In genomic region chr6:142913511-142914047, GRCh38 we compare ENCODE assay signal across 10 cellular contexts. TPM values are rescaled to one million over a fixed set of nuclear protein-coding genes. Genes with fewer than 3 reads are reported as not detected.
DNase-seq lines count a peak whose midpoint lies in the region; ATAC-seq lines count a peak whose summit lies in the region.
"Had no signal": no experiment of that assay in that cellular context is flagged by ENCODE, and none has a peak within 500 bp of the region (broad histone marks: within the 10 kb centered on the region; RNA-seq: fewer than 3 reads in every experiment).

No MANE protein-coding gene starts in this region.

- H3K27ac ChIP-seq in CD4-positive, CD25-positive, alpha-beta regulatory T cell (ENCODE audit: insufficient read depth, low read length, poor library complexity, severe bottlenecking): peak overlapping the region; percentile 92
- H3K27ac ChIP-seq: C4-2B, neutrophil had no signal

- peaks cover 12% of the 10 kb centered on the region for H3K36me3 Mint-ChIP-seq in CD4-positive, CD25-positive, alpha-beta regulatory T cell
- H3K36me3 Mint-ChIP-seq in IgD-negative memory B cell: peaks cover 8% of the 10 kb centered on the region

- peak; percentile 92 to 93 for ATAC-seq in CD4-positive, CD25-positive, alpha-beta regulatory T cell (ENCODE audit: low read depth in 2 of 2)
- peak; percentile 88 for ATAC-seq in GM21360 (IDR thresholded peaks at IDR 0.05; ENCODE audit: unreplicated experiment)

- H3K4me1 ChIP-seq in CD4-positive, CD25-positive, alpha-beta regulatory T cell (ENCODE audit: control insufficient read depth, insufficient read depth, low read length, poor library complexity, severe bottlenecking): peaks cover 76% of the 10 kb centered on the region

- no peaks in the 10 kb centered on the region for H3K27me3 ChIP-seq in CD4-positive, CD25-positive, alpha-beta regulatory T cell (ENCODE audit: control insufficient read depth, insufficient read depth, low read length)
- H3K27me3 ChIP-seq: neutrophil had no signal

- H3K27me3 Mint-ChIP-seq in CD4-positive, CD25-positive, alpha-beta regulatory T cell: no peaks in the 10 kb centered on the region
- H3K27me3 Mint-ChIP-seq in IgD-negative memory B cell: no peaks in the 10 kb centered on the region

- H3K4me3 Mint-ChIP-seq in CD4-positive, CD25-positive, alpha-beta regulatory T cell: peak overlapping the region; percentile 82 to 94 (median 88)
- peak overlapping the region; percentile 64 to 89 (median 78) for H3K4me3 Mint-ChIP-seq in IgD-negative memory B cell

- peak overlapping the region; percentile 98 to 100 (median 99) for H3K27ac Mint-ChIP-seq in CD4-positive, CD25-positive, alpha-beta regulatory T cell
- H3K27ac Mint-ChIP-seq in IgD-negative memory B cell: peak overlapping the region; percentile 91 to 98 (median 96)

- peaks cover 30 to 92% (median 72%) of the 10 kb centered on the region in 4 donors for H3K4me1 Mint-ChIP-seq in CD4-positive, CD25-positive, alpha-beta regulatory T cell
- peaks cover 20 to 44% (median 24%) of the 10 kb centered on the region in 3 donors for H3K4me1 Mint-ChIP-seq in IgD-negative memory B cell

- peak; percentile 48 to 91 (median 78) for DNase-seq in CD4-positive, CD25-positive, alpha-beta regulatory T cell
- DNase-seq in activated T-cell treated with anti-CD3 and anti-CD28 coated beads for 4 hours (peak; percentile 49), LoVo (ENCODE audit: low spot score) (no peak), NCI-H1694 treated with DMSO at 0.1 percent for 48 hours (lab: John Stamatoyannopoulos, UW) (no peak), H4 (ENCODE audit: low spot score) (no peak)
- DNase-seq in stimulated activated CD4-positive, alpha-beta T cell treated with anti-CD3 and anti-CD28 coated beads, Interleukin-1b, Interleukin-23, amount 100 ng/mL, for 48 hours: peak; percentile 78

- peaks cover 0 to 2% (median 0%) of the 10 kb centered on the region in 7 donors for H3K9me3 Mint-ChIP-seq in CD4-positive, CD25-positive, alpha-beta regulatory T cell
- H3K9me3 Mint-ChIP-seq in IgD-negative memory B cell: peaks cover 0 to 2% (median 0%) of the 10 kb centered on the region in 3 donors

- H3K9me3 ChIP-seq in CD4-positive, CD25-positive, alpha-beta regulatory T cell (ENCODE audit: control insufficient read depth in 2 of 2, low read length in 2 of 2): no peaks in the 10 kb centered on the region
- H3K9me3 ChIP-seq: neutrophil had no signal

- H3K36me3 ChIP-seq in CD4-positive, CD25-positive, alpha-beta regulatory T cell (ENCODE audit: control insufficient read depth, insufficient read depth, low read length): no peaks in the 10 kb centered on the region
- H3K36me3 ChIP-seq: neutrophil had no signal

- peak overlapping the region; percentile 93 for H3K4me3 ChIP-seq in CD4-positive, CD25-positive, alpha-beta regulatory T cell (ENCODE audit: low read depth, low read length)

RNA-seq across cellular contexts. Expression of gene HIVEP2, which starts 31.4 kb away (rescaled TPM):
- total RNA-seq in CD4-positive, CD25-positive, alpha-beta regulatory T cell: 76.7 TPM
- 10 to 100 TPM in 3 of 4 donors, 1 to 10 TPM in 1; 9.7 to 12.5 (median 11.8) TPM for polyA plus RNA-seq in CD4-positive, CD25-positive, alpha-beta regulatory T cell
- polyA plus RNA-seq in IgD-negative memory B cell: 5.9 TPM
- total RNA-seq in H4 (2014; rRNA removed; shearing (Covaris generic)): 3.6 and 4.1 TPM in 2 replicates

Comparison
In these comparisons a context has a peak if more than half of its experiments do, and no peak if none do; other contexts are left out.
1. DNase-seq: peak in CD4-positive, CD25-positive, alpha-beta regulatory T cell (3 of 3), activated T-cell treated with anti-CD3 and anti-CD28 coated beads for 4 hours (single experiment) and stimulated activated CD4-positive, alpha-beta T cell treated with anti-CD3 and anti-CD28 coated beads, Interleukin-1b, Interleukin-23, amount 100 ng/mL, for 48 hours (single experiment); none in LoVo (single experiment), NCI-H1694 treated with DMSO at 0.1 percent for 48 hours (single experiment) and H4 (single experiment).
2. RNA of gene HIVEP2, which starts 31.4 kb away (total RNA-seq): 76.7 TPM in CD4-positive, CD25-positive, alpha-beta regulatory T cell (single experiment); 3.6 to 4.1 TPM in H4; every median in the first group is over 10 times any median in the second.